In the genomic region with DNA sequence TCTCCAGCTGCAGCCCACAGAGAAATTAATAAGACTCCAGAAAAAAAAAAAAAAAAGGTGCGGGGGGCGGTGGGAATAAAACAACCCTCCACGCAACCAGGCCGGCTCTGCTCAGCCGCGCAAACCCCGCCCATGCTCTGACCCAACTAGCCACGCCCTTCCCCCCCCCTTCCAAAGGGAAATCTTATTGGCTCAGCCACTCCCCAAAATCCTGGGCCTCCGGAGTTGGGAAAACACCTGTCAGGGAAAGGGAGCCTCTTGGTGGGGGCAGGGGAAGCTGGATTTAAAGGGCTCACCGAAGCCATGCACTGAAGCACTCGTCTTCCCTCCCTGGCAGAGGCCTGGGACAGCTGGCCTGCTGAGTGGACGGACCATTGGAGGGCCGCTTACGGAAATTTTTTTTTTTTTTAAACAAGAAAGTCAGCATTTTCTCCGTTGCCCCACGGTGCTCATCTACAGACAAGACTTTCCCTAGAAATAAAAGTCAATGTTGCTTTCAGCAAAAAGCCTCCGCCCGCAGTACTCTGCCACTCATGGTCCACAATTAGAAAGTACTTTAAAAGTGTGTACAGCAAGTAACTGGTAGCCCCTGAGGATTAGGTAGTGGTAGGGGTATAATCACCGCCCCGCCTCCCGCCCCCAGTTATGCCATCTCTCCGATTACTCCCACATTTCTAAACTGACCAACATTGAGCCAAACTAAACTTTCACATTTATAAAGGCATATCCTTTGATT, we compare ENCODE assay signal across 8 cellular contexts. TPM values are rescaled to one million over a fixed set of nuclear protein-coding genes. Genes with fewer than 3 reads are reported as not detected.
A peak's percentile ranks its signal among the peaks of the same experiment; 100 is the strongest.
DNase-seq lines count a peak whose midpoint lies in the region; ATAC-seq and TF ChIP-seq lines count a peak whose summit lies in the region.

No MANE protein-coding gene starts in this region.

- peaks cover 2% of the 10 kb centered on the region for H3K36me3 Mint-ChIP-seq in activated CD8-positive, alpha-beta memory T cell treated with anti-CD3 and anti-CD28 coated beads, Interleukin-2, amount 10 ng/mL, durations not matched to agents 7 days and 5 days
- H3K36me3 Mint-ChIP-seq in osteocyte (ENCODE audit: unreplicated experiment), result no peaks in the 10 kb centered on the region

- H3K4me1 Mint-ChIP-seq in activated CD8-positive, alpha-beta memory T cell treated with anti-CD3 and anti-CD28 coated beads, Interleukin-2, amount 10 ng/mL, durations not matched to agents 7 days and 5 days, result peaks cover 7% of the 10 kb centered on the region
- peaks cover 24% of the 10 kb centered on the region for H3K4me1 Mint-ChIP-seq in osteocyte (ENCODE audit: unreplicated experiment)

- H3K36me3 ChIP-seq in WERI-Rb-1, result no peaks in the 10 kb centered on the region

- peak overlapping the region; percentile 84 for H3K4me3 ChIP-seq in WERI-Rb-1 (ENCODE audit: low read depth, low read length)

- TF ChIP-seq CTCF in WERI-Rb-1 (IDR thresholded peaks at IDR 0.05; ENCODE audit: low read depth, low read length), result no peak
- TF ChIP-seq CTCF in osteocyte (IDR thresholded peaks at IDR 0.05), result no peak

- no peak for DNase-seq in activated CD8-positive, alpha-beta memory T cell treated with anti-CD3 and anti-CD28 coated beads, Interleukin-2, amount 10 ng/mL, durations not matched to agents 7 days and 5 days
- no peak for DNase-seq in activated CD8-positive, alpha-beta memory T cell treated with anti-CD3 and anti-CD28 coated beads for 24 hours
- DNase-seq in WERI-Rb-1 (peak; percentile 10), Right ventricle myocardium superior (peak; percentile 76), osteocyte (ENCODE audit: extremely low spot score, unreplicated experiment) (no peak), NCI-H1694 treated with DMSO at 0.1 percent for 48 hours (lab: John Stamatoyannopoulos, UW) (no peak)
- DNase-seq in effector CD8-positive, alpha-beta T cell (lab: John Stamatoyannopoulos, UW), result no peak

- H3K27ac Mint-ChIP-seq in activated CD8-positive, alpha-beta memory T cell treated with anti-CD3 and anti-CD28 coated beads, Interleukin-2, amount 10 ng/mL, durations not matched to agents 7 days and 5 days, result peak overlapping the region; percentile 40
- no peak overlapping the region for H3K27ac Mint-ChIP-seq in osteocyte (ENCODE audit: unreplicated experiment)

- CTCF ChIA-PET in activated CD8-positive, alpha-beta memory T cell treated with anti-CD3 and anti-CD28 coated beads, Interleukin-2, amount 10 ng/mL, durations not matched to agents 7 days and 5 days (lab: Charles Lee), result interaction anchor here (1.0 kb wide), 1 partner anchor 28 kb away, joined by 4 read pairs; no protein-coding TSS in a partner anchor

- intact Hi-C loops in Right ventricle myocardium superior (cut with DNase I), result loop anchor here (10.0 kb wide), 1 partner anchor 535 kb away; no protein-coding TSS in a partner anchor

- H3K27ac ChIP-seq in WERI-Rb-1, result no peak overlapping the region

- peaks cover 64% of the 10 kb centered on the region for H3K27me3 Mint-ChIP-seq in activated CD8-positive, alpha-beta memory T cell treated with anti-CD3 and anti-CD28 coated beads, Interleukin-2, amount 10 ng/mL, durations not matched to agents 7 days and 5 days
- peaks cover 8% of the 10 kb centered on the region for H3K27me3 Mint-ChIP-seq in osteocyte (ENCODE audit: unreplicated experiment)

- peaks cover 22% of the 10 kb centered on the region for H3K27me3 ChIP-seq in WERI-Rb-1 (ENCODE audit: insufficient read depth, low read depth, severe bottlenecking)

- ATAC-seq in activated CD8-positive, alpha-beta memory T cell treated with anti-CD3 and anti-CD28 coated beads, Interleukin-2, amount 10 ng/mL, durations not matched to agents 7 days and 5 days, result no peak
- ATAC-seq in Right ventricle myocardium superior (ENCODE audit: poor library complexity) (peak; percentile 83), GM21576 (IDR thresholded peaks at IDR 0.05; ENCODE audit: unreplicated experiment) (no peak)

- H3K9me3 Mint-ChIP-seq in activated CD8-positive, alpha-beta memory T cell treated with anti-CD3 and anti-CD28 coated beads, Interleukin-2, amount 10 ng/mL, durations not matched to agents 7 days and 5 days (ENCODE audit: low read depth), result no peaks in the 10 kb centered on the region
- H3K9me3 Mint-ChIP-seq in osteocyte (ENCODE audit: unreplicated experiment), result no peaks in the 10 kb centered on the region

- H3K9me3 ChIP-seq in WERI-Rb-1 (ENCODE audit: severe bottlenecking), result no peaks in the 10 kb centered on the region

- H3K4me3 Mint-ChIP-seq in activated CD8-positive, alpha-beta memory T cell treated with anti-CD3 and anti-CD28 coated beads, Interleukin-2, amount 10 ng/mL, durations not matched to agents 7 days and 5 days, result no peak overlapping the region
- peak overlapping the region; percentile 93 for H3K4me3 Mint-ChIP-seq in osteocyte (ENCODE audit: unreplicated experiment)

RNA-seq across cellular contexts. Expression of a gene that starts 0.7 kb away (rescaled TPM):
- not detected for total RNA-seq in activated CD8-positive, alpha-beta memory T cell treated with anti-CD3 and anti-CD28 coated beads, Interleukin-2, amount 10 ng/mL, durations not matched to agents 7 days and 5 days
- 11.5 TPM for total RNA-seq in Right ventricle myocardium superior
- total RNA-seq in osteocyte, result 2.5 and 2.8 TPM in 2 replicates

Comparison
In these comparisons a context has a peak if more than half of its experiments do, and no peak if none do; other contexts are left out.
1. DNase-seq: peak in WERI-Rb-1 (single experiment) and Right ventricle myocardium superior (single experiment); none in activated CD8-positive, alpha-beta memory T cell treated with anti-CD3 and anti-CD28 coated beads, Interleukin-2, amount 10 ng/mL, durations not matched to agents 7 days and 5 days (single experiment), activated CD8-positive, alpha-beta memory T cell treated with anti-CD3 and anti-CD28 coated beads for 24 hours (single experiment), osteocyte (single experiment), effector CD8-positive, alpha-beta T cell (single experiment) and NCI-H1694 treated with DMSO at 0.1 percent for 48 hours (single experiment).